Comparison of ENCODE assay signal across 10 cellular contexts in genomic region chr13:30689752-30690151, GRCh38. TPM values are rescaled to one million over a fixed set of nuclear protein-coding genes. Genes with fewer than 3 reads are reported as not detected.
DNase-seq lines count a peak whose midpoint lies in the region; ATAC-seq, FAIRE-seq and TF ChIP-seq lines count a peak whose summit lies in the region.
"Had no signal": no experiment of that assay in that cellular context is flagged by ENCODE, and none has a peak within 500 bp of the region (broad histone marks: within the 10 kb centered on the region; RNA-seq: fewer than 3 reads in every experiment).

No MANE protein-coding gene starts in this region.

- no peak overlapping the region for H3K27ac ChIP-seq in HepG2 (ENCODE audit: extremely low read length, insufficient read depth, low read length)
- H3K27ac ChIP-seq in right lobe of liver = no peak overlapping the region
- no peak overlapping the region for H3K27ac ChIP-seq in K562 (ENCODE audit: extremely low read depth, low read depth, low read length)

- H3K27me3 Mint-ChIP-seq in activated T-helper 1 cell treated with anti-CD3 and anti-CD28 coated beads, Interleukin-12 subunit alpha, Interleukin-12 subunit beta, Interleukin-2, Interleukin-4 antibody, amounts not matched to agents 30 ng/mL and 10 ng/mL and 1 ng/mL, durations not matched to agents 14 hours and 24 hours and 36 hours (ENCODE audit: insufficient read depth) = peaks cover 18% of the 10 kb centered on the region

- H3K27me3 ChIP-seq in HepG2 (ENCODE audit: control insufficient read depth in 1 of 2, insufficient read depth in 2 of 2, low read length in 2 of 2) (no peaks in the 10 kb centered on the region; a peak in 1 of 5 replicates), right lobe of liver (no peaks in the 10 kb centered on the region), K562 (ENCODE audit: control insufficient read depth in 2 of 2, insufficient read depth in 2 of 2, low read length in 2 of 2) (peaks cover 0 to 11% of the 10 kb centered on the region in 2 experiments; a peak in 2 of 5 replicates), mucosa of stomach (ENCODE audit: control insufficient read depth, insufficient read depth, low read length) (no peaks in the 10 kb centered on the region)

- BruUV-seq in HepG2 (replicated peaks; lab: Mats Ljungman, UMichigan) = no TSS peak
- no TSS peak for BruUV-seq in K562 (replicated peaks; lab: Mats Ljungman, UMichigan)

- H3K4me3 Mint-ChIP-seq in activated T-helper 1 cell treated with anti-CD3 and anti-CD28 coated beads, Interleukin-12 subunit alpha, Interleukin-12 subunit beta, Interleukin-2, Interleukin-4 antibody, amounts not matched to agents 30 ng/mL and 10 ng/mL and 1 ng/mL, durations not matched to agents 14 hours and 24 hours and 36 hours = no peak overlapping the region

- ATAC-seq in HepG2 = peak; percentile 60
- ATAC-seq in right lobe of liver = no peak
- peak; percentile 50 for ATAC-seq in K562
- ATAC-seq in GM19452 (IDR thresholded peaks at IDR 0.05; ENCODE audit: unreplicated experiment) = no peak

- WGBS in HepG2 (ENCODE audit: low lambda C conversion rate) = 88% methylated on average over 10 of the region's 14 CpGs
- WGBS in right lobe of liver (ENCODE audit: insufficient coverage, low coverage, low lambda C conversion rate, missing lambda C conversion rate) = 86% methylated on average over 8 of the region's 14 CpGs
- 27% methylated on average over 14 of the region's 14 CpGs for WGBS in K562 (ENCODE audit: insufficient coverage, low coverage, missing lambda C conversion rate)

- TF ChIP-seq POLR2A in HepG2 (IDR thresholded peaks at IDR 0.05; ENCODE audit: insufficient read depth in 1 of 2, low read depth in 2 of 2, low read length in 2 of 2) = no peak
- no peak for TF ChIP-seq POLR2A in right lobe of liver (IDR thresholded peaks at IDR 0.05)
- TF ChIP-seq POLR2A in K562 (conservative IDR thresholded peaks at IDR 0.05) = no peak

- FAIRE-seq in HepG2 (lab: Jason Lieb, UNC) (no peak), K562 (lab: Jason Lieb, UNC) (no peak)
- FAIRE-seq: colon had no signal

- in situ Hi-C loops in HepG2 (cut with HindIII; ENCODE audit: extremely low pct_ligation_motif_present, low pct_unique_long_range_greater_than_20kb) = loop anchor here (10.0 kb wide), 1 partner anchor 55 kb away; no protein-coding TSS in a partner anchor
- in situ Hi-C loops in K562 (cut with MboI) = no loop called here

- no peaks in the 10 kb centered on the region for H3K79me2 ChIP-seq in HepG2 (ENCODE audit: insufficient read depth, low read length)
- no peaks in the 10 kb centered on the region for H3K79me2 ChIP-seq in K562 (ENCODE audit: control insufficient read depth, insufficient read depth, low read length)

- POLR2A ChIA-PET in HepG2 (lab: Yijun Ruan, JAX) = no interaction called here
- POLR2A ChIA-PET in K562 (lab: Yijun Ruan, JAX) = no interaction called here

- DNase-seq in HepG2 (ENCODE audit: low spot score) (no peak), right lobe of liver (no peak), K562 (ENCODE audit: extremely low read depth in 1 of 4, low spot score in 3 of 4) (no peak), NCI-H128 (lab: John Stamatoyannopoulos, UW; ENCODE audit: unreplicated experiment) (no peak), NCI-H2081 treated with DMSO at 0.1 percent for 48 hours (lab: John Stamatoyannopoulos, UW) (no peak)
- no peak for DNase-seq in activated T-helper 1 cell treated with anti-CD3 and anti-CD28 coated beads, Interleukin-12 subunit alpha, Interleukin-12 subunit beta, Interleukin-2, Interleukin-4 antibody, amounts not matched to agents 30 ng/mL and 10 ng/mL and 1 ng/mL, durations not matched to agents 14 hours and 24 hours and 36 hours (ENCODE audit: low spot score)

- TF ChIP-seq RAD21 in HepG2 (CRISPR knock-in tag; IDR thresholded peaks at IDR 0.05) = no peak
- TF ChIP-seq RAD21 in K562 (CRISPR knock-in tag; conservative IDR thresholded peaks at IDR 0.05 in 1 of 2, IDR thresholded peaks at IDR 0.05 in 1 of 2) = no peak

- H3K4me2 ChIP-seq in HepG2 (ENCODE audit: low read depth, low read length) = peak overlapping the region; percentile 86
- no peak overlapping the region; the same call in 1 of the 2 replicates for H3K4me2 ChIP-seq in K562 (ENCODE audit: insufficient read depth, low read length)

- no peaks in the 10 kb centered on the region for H4K20me1 ChIP-seq in HepG2 (ENCODE audit: insufficient read depth, low read length)
- no peaks in the 10 kb centered on the region for H4K20me1 ChIP-seq in K562 (replicated peaks; ENCODE audit: control insufficient read depth, insufficient read depth, low read length)

- H3K9ac ChIP-seq in HepG2 (ENCODE audit: insufficient read depth, low read depth, low read length) (no peak overlapping the region), K562 (ENCODE audit: insufficient read depth in 1 of 2, low read depth in 2 of 2, low read length in 2 of 2) (no peak overlapping the region), mucosa of stomach (ENCODE audit: low read length) (peak overlapping the region; percentile 35)

- peak overlapping the region in 2 of 3 experiments; percentile 58 to 68; a peak in 4 of 6 replicates for H3K4me3 ChIP-seq in HepG2 (replicated peaks in 1 of 3; ENCODE audit: insufficient read depth in 1 of 3, low read depth in 2 of 3, low read length in 3 of 3)
- no peak overlapping the region for H3K4me3 ChIP-seq in right lobe of liver
- no peak overlapping the region for H3K4me3 ChIP-seq in K562
- H3K4me3 ChIP-seq in mucosa of stomach (ENCODE audit: low read length) = no peak overlapping the region

- TF ChIP-seq EP300 in HepG2 (IDR thresholded peaks at IDR 0.05; ENCODE audit: low read depth in 2 of 2, low read length in 2 of 2) = no peak
- no peak for TF ChIP-seq EP300 in HepG2 (CRISPR knock-in tag; IDR thresholded peaks at IDR 0.05; ENCODE audit: borderline replicate concordance)
- no peak for TF ChIP-seq EP300 in K562 (IDR thresholded peaks at IDR 0.05; ENCODE audit: low read length)

- H3K36me3 Mint-ChIP-seq in activated T-helper 1 cell treated with anti-CD3 and anti-CD28 coated beads, Interleukin-12 subunit alpha, Interleukin-12 subunit beta, Interleukin-2, Interleukin-4 antibody, amounts not matched to agents 30 ng/mL and 10 ng/mL and 1 ng/mL, durations not matched to agents 14 hours and 24 hours and 36 hours (ENCODE audit: low read depth) = no peaks in the 10 kb centered on the region

- H3K9me1 ChIP-seq in K562 (ENCODE audit: control insufficient read depth, insufficient read depth, low read length) = no peaks in the 10 kb centered on the region

- H3K9me3 ChIP-seq in HepG2 (ENCODE audit: low read length) = no peaks in the 10 kb centered on the region
- H3K9me3 ChIP-seq in right lobe of liver = no peaks in the 10 kb centered on the region
- no peaks in the 10 kb centered on the region for H3K9me3 ChIP-seq in K562 (replicated peaks; ENCODE audit: control insufficient read depth, insufficient read depth, low read depth, low read length)
- H3K9me3 ChIP-seq in mucosa of stomach (ENCODE audit: control insufficient read depth, low read length) = no peaks in the 10 kb centered on the region

- H3K4me1 ChIP-seq in HepG2 (ENCODE audit: insufficient read depth, low read length) = peaks cover 11% of the 10 kb centered on the region; the same call in 1 of the 2 replicates
- no peaks in the 10 kb centered on the region for H3K4me1 ChIP-seq in right lobe of liver
- peaks cover 0 to 4% of the 10 kb centered on the region in 2 experiments; a peak in 3 of 5 replicates for H3K4me1 ChIP-seq in K562 (replicated peaks in 1 of 2; ENCODE audit: control insufficient read depth in 2 of 2, insufficient read depth in 2 of 2, low read length in 2 of 2)
- no peaks in the 10 kb centered on the region for H3K4me1 ChIP-seq in mucosa of stomach (ENCODE audit: control insufficient read depth, insufficient read depth, low read length)

- TF ChIP-seq CTCF in HepG2 (CRISPR knock-in tag; IDR thresholded peaks at IDR 0.05) = no peak
- TF ChIP-seq CTCF in right lobe of liver (IDR thresholded peaks at IDR 0.05) = no peak
- no peak for TF ChIP-seq CTCF in K562 (IDR thresholded peaks at IDR 0.05 in 2 of 3, conservative IDR thresholded peaks at IDR 0.05 in 1 of 3; ENCODE audit: insufficient read depth in 2 of 3, low read depth in 1 of 3, low read length in 3 of 3)

- H3K27ac Mint-ChIP-seq in activated T-helper 1 cell treated with anti-CD3 and anti-CD28 coated beads, Interleukin-12 subunit alpha, Interleukin-12 subunit beta, Interleukin-2, Interleukin-4 antibody, amounts not matched to agents 30 ng/mL and 10 ng/mL and 1 ng/mL, durations not matched to agents 14 hours and 24 hours and 36 hours = no peak overlapping the region

- intact Hi-C loops in HepG2 (cut with micrococcal nuclease; ENCODE audit: unreplicated experiment) (no loop called here), right lobe of liver (cut with DNase I) (no loop called here), K562 (cut with micrococcal nuclease) (no loop called here)
- intact Hi-C loops in activated T-helper 1 cell treated with anti-CD3 and anti-CD28 coated beads, Interleukin-12 subunit alpha, Interleukin-12 subunit beta, Interleukin-2, Interleukin-4 antibody, amounts not matched to agents 30 ng/mL and 10 ng/mL and 1 ng/mL, durations not matched to agents 14 hours and 24 hours and 36 hours (cut with micrococcal nuclease) = no loop called here

- peak overlapping the region; percentile 94 for H2AFZ ChIP-seq in HepG2 (ENCODE audit: low read length)
- peak overlapping the region; percentile 93; the same call in 1 of the 2 replicates for H2AFZ ChIP-seq in K562 (ENCODE audit: low read depth, low read length)

- CTCF ChIA-PET in HepG2 (lab: Yijun Ruan, JAX; ENCODE audit: low intra/inter-chr PET ratio, low total read pairs) (no interaction called here), K562 (lab: Yijun Ruan, JAX; ENCODE audit: low intra/inter-chr PET ratio) (no interaction called here)

- H3K36me3 ChIP-seq in HepG2 (replicated peaks in 1 of 2; ENCODE audit: control insufficient read depth in 1 of 2, insufficient read depth in 2 of 2, low read length in 2 of 2) (no peaks in the 10 kb centered on the region), right lobe of liver (no peaks in the 10 kb centered on the region), K562 (ENCODE audit: control insufficient read depth, insufficient read depth, low read length) (no peaks in the 10 kb centered on the region), mucosa of stomach (ENCODE audit: control insufficient read depth, insufficient read depth, low read length) (no peaks in the 10 kb centered on the region)

- peaks cover 7% of the 10 kb centered on the region for H3K4me1 Mint-ChIP-seq in activated T-helper 1 cell treated with anti-CD3 and anti-CD28 coated beads, Interleukin-12 subunit alpha, Interleukin-12 subunit beta, Interleukin-2, Interleukin-4 antibody, amounts not matched to agents 30 ng/mL and 10 ng/mL and 1 ng/mL, durations not matched to agents 14 hours and 24 hours and 36 hours (ENCODE audit: low read depth)

- H3K9me3 Mint-ChIP-seq in activated T-helper 1 cell treated with anti-CD3 and anti-CD28 coated beads, Interleukin-12 subunit alpha, Interleukin-12 subunit beta, Interleukin-2, Interleukin-4 antibody, amounts not matched to agents 30 ng/mL and 10 ng/mL and 1 ng/mL, durations not matched to agents 14 hours and 24 hours and 36 hours = peaks cover 4% of the 10 kb centered on the region

RNA-seq across cellular contexts. Expression of gene ALOX5AP, which starts 45.6 kb away (rescaled TPM):
- 0.70 and 0.97 TPM in 2 replicates for total RNA-seq in HepG2 (2016; rRNA removed; fragmentation: Illumina TruSeq; extraction: Trizol)
- total RNA-seq in HepG2 (2016; cell fraction: cytosol; rRNA removed; fragmentation: Illumina TruSeq; extraction: Trizol; ENCODE audit: low read depth) = 1.1 and 2.0 TPM in 2 replicates
- 0.37 and 1.2 TPM in 2 replicates for total RNA-seq in HepG2 (2016; cell fraction: insoluble cytoplasmic fraction; rRNA removed; fragmentation: Illumina TruSeq; extraction: Trizol)
- total RNA-seq in HepG2 (2016; cell fraction: membrane; rRNA removed; fragmentation: Illumina TruSeq; extraction: Trizol) = 0.80 and 2.1 TPM in 2 replicates
- total RNA-seq in HepG2 (2016; cell fraction: nucleus; rRNA removed; fragmentation: Illumina TruSeq; extraction: Trizol) = not detected in 2 replicates
- polyA plus RNA-seq in HepG2 (2011; rRNA removed) = 0.50 and 1.2 TPM in 2 replicates
- 0.30 and 0.59 TPM in 2 replicates for polyA plus RNA-seq in HepG2 (2011; cell fraction: cytosol; rRNA removed)
- polyA plus RNA-seq in HepG2 (2011; cell fraction: nucleus; rRNA removed) = 0.21 and 0.27 TPM in 2 replicates
- 2.3 TPM in 1 of 2 replicates, not detected in the other for polyA plus RNA-seq in HepG2 (2012)
- polyA plus RNA-seq in HepG2 (2016; cell fraction: cytosol; fragmentation: Illumina TruSeq; extraction: Trizol; ENCODE audit: low read depth) = 1.2 and 1.8 TPM in 2 replicates
- 1.7 and 1.9 TPM in 2 replicates for polyA plus RNA-seq in HepG2 (2016; cell fraction: insoluble cytoplasmic fraction; fragmentation: Illumina TruSeq; extraction: Trizol; ENCODE audit: low read depth)
- polyA plus RNA-seq in HepG2 (2016; cell fraction: membrane; fragmentation: Illumina TruSeq; extraction: Trizol; ENCODE audit: low read depth) = 2.2 and 2.3 TPM in 2 replicates
- 0.77 TPM in 1 of 2 replicates, not detected in the other for polyA plus RNA-seq in HepG2 (2016; cell fraction: nucleus; fragmentation: Illumina TruSeq; extraction: Trizol; ENCODE audit: insufficient read depth, low read depth)
- 0.56 and 0.91 TPM in 2 replicates for polyA minus RNA-seq in HepG2 (2011; rRNA and poly(A)+ RNA removed; ENCODE audit: low replicate concordance)
- polyA minus RNA-seq in HepG2 (2011; cell fraction: cytosol; rRNA and poly(A)+ RNA removed) = not detected in 2 replicates
- polyA minus RNA-seq in HepG2 (2011; cell fraction: nucleus; rRNA and poly(A)+ RNA removed) = not detected in 2 replicates
- total RNA-seq in right lobe of liver = 1 to 10 TPM in 5 of 6 experiments, under 1 TPM in 1; 0.53 to 6.7 (median 3.7) TPM
- not detected in 2 replicates for total RNA-seq in K562 (2011; cell fraction: chromatin; rRNA removed; ENCODE audit: low replicate concordance)
- total RNA-seq in K562 (2011; cell fraction: nucleolus; rRNA removed) = not detected in 2 replicates
- total RNA-seq in K562 (2011; cell fraction: nucleoplasm; rRNA removed) = not detected in 2 replicates
- total RNA-seq in K562 (2014; rRNA removed) = not detected in 2 replicates
- total RNA-seq in K562 (2014; rRNA removed; fragmentation: Illumina TruSeq; extraction: Trizol) = not detected in 2 replicates
- total RNA-seq in K562 (2015; rRNA removed; fragmentation: Illumina TruSeq; extraction: Trizol) = not detected in 2 replicates
- total RNA-seq in K562 (2021) = 0.31 TPM in 1 of 2 replicates, not detected in the other
- not detected in 2 replicates for polyA plus RNA-seq in K562 (2011; rRNA removed)
- not detected in 2 replicates for polyA plus RNA-seq in K562 (2011; cell fraction: cytosol; rRNA removed)
- not detected in 2 replicates for polyA plus RNA-seq in K562 (2011; cell fraction: nucleus; rRNA removed)
- not detected in 2 replicates for polyA plus RNA-seq in K562 (2012)
- polyA plus RNA-seq in K562 (2014; fragmentation: Illumina TruSeq; extraction: Trizol) = not detected in 2 replicates
- polyA plus RNA-seq in K562 (2014; fragmentation: Nextera tagmentation; extraction: Ambion mirVana) = not detected
- polyA plus RNA-seq in K562 (2014; rRNA removed) = not detected in 2 replicates
- polyA minus RNA-seq in K562 (2011; rRNA and poly(A)+ RNA removed) = not detected in 2 replicates
- polyA minus RNA-seq in K562 (2011; cell fraction: cytosol; rRNA and poly(A)+ RNA removed) = not detected in 2 replicates
- polyA minus RNA-seq in K562 (2011; cell fraction: nucleus; rRNA and poly(A)+ RNA removed) = not detected in 2 replicates
- 65.8 and 72.2 TPM in 2 replicates for total RNA-seq in activated T-helper 1 cell treated with anti-CD3 and anti-CD28 coated beads, Interleukin-12 subunit alpha, Interleukin-12 subunit beta, Interleukin-2, Interleukin-4 antibody, amounts not matched to agents 30 ng/mL and 10 ng/mL and 1 ng/mL, durations not matched to agents 14 hours and 24 hours and 36 hours
- polyA plus RNA-seq: neural cell had no signal

Comparison
In these comparisons a context has a peak if more than half of its experiments do, and no peak if none do; other contexts are left out.
1. ATAC-seq: peak in HepG2 (single experiment) and K562 (single experiment); none in right lobe of liver (0 of 4) and GM19452 (single experiment).
2. H3K4me3 ChIP-seq: peak in HepG2 (2 of 3); none in right lobe of liver (0 of 3), K562 (single experiment) and mucosa of stomach (single experiment).
3. Of the 241 proteins assayed by ChIP-seq in both HepG2 and K562: peak only in HepG2: none; only in K562: HINFP; in both: none; in neither: 240.